Comparison of ENCODE assay signal across 8 cellular contexts in the genomic region with DNA sequence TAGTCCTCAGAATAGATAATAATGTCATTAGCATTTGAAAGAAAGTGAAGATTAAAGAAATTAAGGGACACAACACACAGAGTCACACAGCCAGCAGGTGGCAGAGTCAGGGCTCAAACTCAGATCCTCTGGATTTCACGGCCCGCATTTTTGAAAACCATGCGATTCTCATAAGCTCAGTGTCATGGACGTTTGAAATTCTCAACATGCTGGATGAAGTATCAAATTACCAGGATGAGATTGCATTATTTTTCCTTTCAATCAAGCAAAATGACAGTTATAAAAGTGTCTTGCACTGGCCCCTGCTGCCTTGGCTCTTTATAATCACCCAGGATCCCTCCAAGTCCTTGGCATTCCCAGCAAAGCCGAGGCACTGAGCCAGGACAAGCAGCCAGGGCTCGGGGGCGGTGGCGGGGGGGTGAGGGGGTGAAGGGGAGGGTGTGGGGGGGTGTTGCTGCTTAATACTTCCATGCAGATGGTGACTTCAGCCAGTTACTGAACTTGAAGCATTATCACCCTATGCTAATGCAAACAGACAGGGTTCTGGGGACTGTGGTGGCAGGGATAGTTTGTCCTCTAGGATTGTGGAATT.
A peak's percentile ranks its signal among the peaks of the same experiment; 100 is the strongest.
DNase-seq lines count a peak whose midpoint lies in the region; ATAC-seq and TF ChIP-seq lines count a peak whose summit lies in the region.

No MANE protein-coding gene starts in this region.

- H3K36me3 ChIP-seq in GM06990 (ENCODE audit: control insufficient read depth, insufficient read depth, low read length) = no peaks in the 10 kb centered on the region

- no peak overlapping the region for H3K27ac ChIP-seq in caudate nucleus (ENCODE audit: low read depth, low read length)

- H3K4me3 ChIP-seq in GM06990 (replicated peaks; ENCODE audit: low read depth, low read length) = no peak overlapping the region

- no peaks in the 10 kb centered on the region for H3K27me3 ChIP-seq in GM06990 (replicated peaks; ENCODE audit: control insufficient read depth, insufficient read depth, low read length)

- ATAC-seq in activated CD4-positive, CD25-positive, alpha-beta regulatory T cell treated with anti-CD3 and anti-CD28 coated beads, Interleukin-2, amount 50 U/mL, for 24 hours = peak; percentile 51 to 64
- ATAC-seq in GM18873 (IDR thresholded peaks at IDR 0.05; ENCODE audit: low FRiP score, unreplicated experiment) (no peak), GM19324 (IDR thresholded peaks at IDR 0.05; ENCODE audit: low FRiP score, unreplicated experiment) (no peak)

- peak; percentile 58 for TF ChIP-seq CTCF in GM06990 (IDR thresholded peaks at IDR 0.05; ENCODE audit: insufficient read depth, low read length, poor library complexity, severe bottlenecking)

- DNase-seq in GM06990 (ENCODE audit: extremely low read depth, insufficient read length) (no peak), NCI-H1105 (lab: John Stamatoyannopoulos, UW) (peak; percentile 83), caudate nucleus (lab: John Stamatoyannopoulos, UW) (peak in 54 of 61 donors; percentile 1 to 75 (median 44)), left kidney (ENCODE audit: low read depth, low spot score) (peak; percentile 79)
- peak; percentile 46 to 54 for DNase-seq in stimulated activated CD4-positive, alpha-beta T cell treated with anti-CD3 and anti-CD28 coated beads, Interleukin-4, amount 100 ng/mL, for 4 hours

Comparison
In these comparisons a context has a peak if more than half of its experiments do, and no peak if none do; other contexts are left out.
1. ATAC-seq: peak in activated CD4-positive, CD25-positive, alpha-beta regulatory T cell treated with anti-CD3 and anti-CD28 coated beads, Interleukin-2, amount 50 U/mL, for 24 hours (2 of 2); none in GM18873 (single experiment) and GM19324 (single experiment).